In the genomic region with DNA sequence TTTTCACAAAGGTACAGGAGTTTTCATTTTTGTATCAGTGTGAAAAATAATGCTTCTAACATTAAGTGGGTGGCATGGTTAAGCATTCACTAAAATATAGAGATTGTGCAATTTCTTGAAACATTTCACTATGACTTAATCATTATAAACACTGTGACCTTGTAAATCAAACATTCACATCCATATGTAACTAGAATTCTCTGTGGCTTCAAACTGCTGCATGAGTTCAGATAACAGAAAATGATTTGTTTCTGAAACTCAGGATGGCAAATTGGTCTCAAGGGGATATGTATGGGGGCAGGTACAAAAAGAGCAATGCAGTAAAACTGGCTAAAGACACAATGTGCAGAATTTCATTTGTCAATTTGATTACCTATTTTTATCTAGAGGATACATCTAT, we compare ENCODE assay signal across 10 cellular contexts. TPM values are rescaled to one million over a fixed set of nuclear protein-coding genes. Genes with fewer than 3 reads are reported as not detected.
DNase-seq lines count a peak whose midpoint lies in the region; ATAC-seq and TF ChIP-seq lines count a peak whose summit lies in the region.
"Had no signal": no experiment of that assay in that cellular context is flagged by ENCODE, and none has a peak within 500 bp of the region (broad histone marks: within the 10 kb centered on the region; RNA-seq: fewer than 3 reads in every experiment).

No MANE protein-coding gene starts in this region.

- CTCF ChIA-PET in BJ (lab: Yijun Ruan, JAX): interaction anchor here (0.8 to 1.1 kb wide), 2 partner anchors 15 to 404 kb away, joined by 3 read pairs; no protein-coding TSS in a partner anchor

- peaks cover 5% of the 10 kb centered on the region for H3K9me3 Mint-ChIP-seq in activated T-helper 17 cell treated with anti-CD3 and anti-CD28 coated beads, Interleukin-2, amount 50 U/mL, for 72 hours

- H3K4me3 ChIP-seq in BJ (ENCODE audit: low read depth, low read length): no peak overlapping the region
- peak overlapping the region; percentile 41 for H3K4me3 ChIP-seq in GM23248
- H3K4me3 ChIP-seq in hepatocyte: no peak overlapping the region
- no peak overlapping the region for H3K4me3 ChIP-seq in aorta (ENCODE audit: low read length in 2 of 2)
- H3K4me3 ChIP-seq: suprapubic skin had no signal

- no peaks in the 10 kb centered on the region for H3K27me3 ChIP-seq in BJ (ENCODE audit: control insufficient read depth, insufficient read depth, low read length)
- no peaks in the 10 kb centered on the region for H3K27me3 ChIP-seq in GM23248 (replicated peaks; ENCODE audit: insufficient read depth)
- H3K27me3 ChIP-seq in hepatocyte: no peaks in the 10 kb centered on the region
- no peaks in the 10 kb centered on the region for H3K27me3 ChIP-seq in aorta (ENCODE audit: control insufficient read depth in 1 of 2, insufficient read depth in 2 of 2, low read length in 1 of 2)
- H3K27me3 ChIP-seq: suprapubic skin had no signal

- H3K9ac ChIP-seq in GM23248: peak overlapping the region; percentile 41

- POLR2A ChIA-PET in BJ (lab: Charles Lee): no interaction called here

- H3K4me2 ChIP-seq in GM23248 (ENCODE audit: unreplicated experiment) (peak overlapping the region; percentile 74), hepatocyte (peak overlapping the region; percentile 42)

- H3K4me1 ChIP-seq in GM23248 (ENCODE audit: insufficient read depth): peaks cover 39% of the 10 kb centered on the region
- peaks cover 22% of the 10 kb centered on the region for H3K4me1 ChIP-seq in hepatocyte (ENCODE audit: insufficient read depth)
- H3K4me1 ChIP-seq in aorta (ENCODE audit: control insufficient read depth in 1 of 2, insufficient read depth in 2 of 2, low read length in 2 of 2): peaks cover 0 to 8% of the 10 kb centered on the region in 2 donors

- H3F3A ChIP-seq in GM23248 (ENCODE audit: insufficient read depth): peaks cover 26% of the 10 kb centered on the region

- in situ Hi-C loops in GM23248 (cut with MboI): no loop called here

- H2AFZ ChIP-seq in GM23248: no peak overlapping the region
- H2AFZ ChIP-seq in hepatocyte: no peak overlapping the region

- peaks cover 35% of the 10 kb centered on the region for H3K4me1 Mint-ChIP-seq in activated T-helper 17 cell treated with anti-CD3 and anti-CD28 coated beads, Interleukin-2, amount 50 U/mL, for 72 hours

- ATAC-seq in activated T-helper 17 cell treated with anti-CD3 and anti-CD28 coated beads, Interleukin-2, amount 50 U/mL, for 72 hours (replicated peaks): no peak
- no peak for ATAC-seq in aorta (ENCODE audit: low FRiP score)

- H3K9me3 ChIP-seq in GM23248 (ENCODE audit: low read depth): no peaks in the 10 kb centered on the region
- H3K9me3 ChIP-seq in hepatocyte (ENCODE audit: low read depth): no peaks in the 10 kb centered on the region
- no peaks in the 10 kb centered on the region for H3K9me3 ChIP-seq in aorta (ENCODE audit: control insufficient read depth, low read length)
- H3K9me3 ChIP-seq: suprapubic skin had no signal

- H4K20me1 ChIP-seq in GM23248 (ENCODE audit: insufficient read depth) (0 out of 2 replicates have a peak, but pooled peaks cover 3% of the 10 kb centered on the region), hepatocyte (ENCODE audit: insufficient read depth, poor library complexity, severe bottlenecking) (peaks cover 75% of the 10 kb centered on the region)

- TF ChIP-seq CTCF in BJ (IDR thresholded peaks at IDR 0.05; ENCODE audit: insufficient read depth, low read depth, low read length): no peak
- TF ChIP-seq CTCF in hepatocyte (IDR thresholded peaks at IDR 0.05; ENCODE audit: poor library complexity): no peak

- H3K9me2 ChIP-seq in GM23248 (ENCODE audit: insufficient read depth) (no peaks in the 10 kb centered on the region), hepatocyte (replicated peaks; ENCODE audit: insufficient read depth) (no peaks in the 10 kb centered on the region)

- peaks cover 85% of the 10 kb centered on the region for H3K79me2 ChIP-seq in GM23248 (ENCODE audit: insufficient read depth)
- peaks cover 84% of the 10 kb centered on the region for H3K79me2 ChIP-seq in hepatocyte

- H3K4me3 Mint-ChIP-seq in activated T-helper 17 cell treated with anti-CD3 and anti-CD28 coated beads, Interleukin-2, amount 50 U/mL, for 72 hours: peak overlapping the region; percentile 93

- no peaks in the 10 kb centered on the region; the same call in 1 of the 2 replicates for H3K36me3 ChIP-seq in BJ (ENCODE audit: control insufficient read depth, insufficient read depth, low read length)
- H3K36me3 ChIP-seq in GM23248 (ENCODE audit: low read depth): no peaks in the 10 kb centered on the region
- H3K36me3 ChIP-seq in hepatocyte (replicated peaks; ENCODE audit: insufficient read depth, low read depth): no peaks in the 10 kb centered on the region
- H3K36me3 ChIP-seq in aorta (ENCODE audit: control insufficient read depth in 1 of 2, insufficient read depth in 2 of 2, low read length in 1 of 2): no peaks in the 10 kb centered on the region
- H3K36me3 ChIP-seq: suprapubic skin had no signal

- peak; percentile 9 for DNase-seq in BJ (ENCODE audit: low read depth)
- peak; percentile 70 for DNase-seq in GM23248
- DNase-seq in hepatocyte (ENCODE audit: low spot score): no peak
- no peak for DNase-seq in posterior cingulate gyrus
- no peak for DNase-seq in NCI-H345 (lab: John Stamatoyannopoulos, UW)
- DNase-seq in epidermal melanocyte (ENCODE audit: insufficient read length, low spot score): no peak
- DNase-seq in aorta: no peak
- DNase-seq: midbrain had no signal

- intact Hi-C loops in posterior cingulate gyrus (cut with DNase I): no loop called here
- intact Hi-C loops in aorta (cut with DNase I): no loop called here

- peak overlapping the region; percentile 34 for H3K27ac Mint-ChIP-seq in activated T-helper 17 cell treated with anti-CD3 and anti-CD28 coated beads, Interleukin-2, amount 50 U/mL, for 72 hours

- H3K36me3 Mint-ChIP-seq in activated T-helper 17 cell treated with anti-CD3 and anti-CD28 coated beads, Interleukin-2, amount 50 U/mL, for 72 hours (ENCODE audit: low read depth): peaks cover 71% of the 10 kb centered on the region

- H3K27ac ChIP-seq in GM23248 (peak overlapping the region; percentile 67), hepatocyte (peak overlapping the region; percentile 9), aorta (ENCODE audit: low read depth in 1 of 2, low read length in 2 of 2) (no peak overlapping the region)
- H3K27ac ChIP-seq: suprapubic skin had no signal

- no peaks in the 10 kb centered on the region for H3K27me3 Mint-ChIP-seq in activated T-helper 17 cell treated with anti-CD3 and anti-CD28 coated beads, Interleukin-2, amount 50 U/mL, for 72 hours

RNA-seq across cellular contexts. Expression of a gene that starts 3.8 kb away (rescaled TPM):
- 7.7 and 11.5 TPM in 2 replicates for polyA plus RNA-seq in BJ (2011; rRNA removed)
- 7.1 and 7.6 TPM in 2 replicates for polyA minus RNA-seq in BJ (2011; rRNA and poly(A)+ RNA removed)
- total RNA-seq in GM23248 (2014; rRNA removed; shearing (Covaris generic)): 17.1 and 18.2 TPM in 2 replicates
- polyA plus RNA-seq in GM23248 (2016; fragmentation: Nextera tagmentation; extraction: Ambion mirVana): 22.6 and 23.0 TPM in 2 replicates
- total RNA-seq in activated T-helper 17 cell treated with anti-CD3 and anti-CD28 coated beads, Interleukin-2, amount 50 U/mL, for 72 hours: 10 to 100 TPM; 27.9 to 31.4 TPM
- total RNA-seq in hepatocyte: 24.1 and 28.2 TPM in 2 replicates
- 29.8 and 38.8 TPM in 2 replicates for polyA plus RNA-seq in hepatocyte
- total RNA-seq in aorta: 10 to 100 TPM; 26.9 to 27.4 TPM
- 10 to 100 TPM; 12.3 to 19.9 TPM for polyA plus RNA-seq in aorta

RNA-seq across cellular contexts. Expression of a gene that starts 57.8 kb away (rescaled TPM):
- polyA plus RNA-seq in BJ (2011; rRNA removed) (3.2 and 5.8 TPM in 2 replicates), GM23248 (2016; fragmentation: Nextera tagmentation; extraction: Ambion mirVana) (12.9 and 13.4 TPM in 2 replicates), hepatocyte (8.4 and 8.9 TPM in 2 replicates), aorta (10 to 100 TPM; 10.6 to 10.8 TPM)
- 2.8 and 6.5 TPM in 2 replicates for polyA minus RNA-seq in BJ (2011; rRNA and poly(A)+ RNA removed)
- total RNA-seq in GM23248 (2014; rRNA removed; shearing (Covaris generic)): 6.2 and 12.8 TPM in 2 replicates
- total RNA-seq in activated T-helper 17 cell treated with anti-CD3 and anti-CD28 coated beads, Interleukin-2, amount 50 U/mL, for 72 hours: 10 to 100 TPM; 16.7 to 18.9 TPM
- total RNA-seq in hepatocyte (8.5 and 15.7 TPM in 2 replicates), aorta (10 to 100 TPM in 1 of 2 donors, 1 to 10 TPM in 1; 9.8 to 12.9 TPM)

RNA-seq across cellular contexts. Expression of a gene that starts 58.1 kb away (rescaled TPM):
- 8.2 and 14.0 TPM in 2 replicates for polyA plus RNA-seq in BJ (2011; rRNA removed)
- 4.5 and 4.6 TPM in 2 replicates for polyA minus RNA-seq in BJ (2011; rRNA and poly(A)+ RNA removed)
- 9.6 and 12.8 TPM in 2 replicates for total RNA-seq in GM23248 (2014; rRNA removed; shearing (Covaris generic))
- 6.4 and 6.5 TPM in 2 replicates for polyA plus RNA-seq in GM23248 (2016; fragmentation: Nextera tagmentation; extraction: Ambion mirVana)
- 10 to 100 TPM; 10.9 to 12.8 TPM for total RNA-seq in activated T-helper 17 cell treated with anti-CD3 and anti-CD28 coated beads, Interleukin-2, amount 50 U/mL, for 72 hours
- total RNA-seq in hepatocyte: 20.1 and 23.2 TPM in 2 replicates
- polyA plus RNA-seq in hepatocyte: 6.8 and 10.6 TPM in 2 replicates
- total RNA-seq in aorta: 10 to 100 TPM; 17.1 to 18.5 TPM
- 10 to 100 TPM in 1 of 2 donors, 1 to 10 TPM in 1; 7.4 to 29.3 TPM for polyA plus RNA-seq in aorta

Comparison
In these comparisons a context has a peak if more than half of its experiments do, and no peak if none do; other contexts are left out.
1. DNase-seq: peak in BJ (single experiment) and GM23248 (single experiment); none in hepatocyte (single experiment), posterior cingulate gyrus (0 of 10), NCI-H345 (single experiment), epidermal melanocyte (single experiment) and aorta (0 of 2).
2. H3K27ac ChIP-seq: peak in GM23248 (single experiment) and hepatocyte (single experiment); none in aorta (0 of 2).